26 cellular contexts compared by ENCODE assay signal in genomic region chr10:43710772-43711471, GRCh38.
"Had no signal": no experiment of that assay in that cellular context is flagged by ENCODE, and none has a peak within 500 bp of the region (broad histone marks: within the 10 kb centered on the region; RNA-seq: fewer than 3 reads in every experiment).

No MANE protein-coding gene starts in this region.

- H3K9me3 Mint-ChIP-seq: immature natural killer cell; natural killer cell; stimulated activated naive B cell treated with anti-CD40 and anti-IgM and Interleukin-4, amounts not matched to agents 10 μg/mL and 1 μg/mL and 100 μg/mL, for 72 hours; stimulated activated naive CD8-positive, alpha-beta T cell treated with anti-CD3 and anti-CD28 coated beads, Interleukin-15, Interleukin-2, amounts not matched to agents 100 ng/mL and 50 ng/mL, for 24 hours had no signal

- H3K4me3 Mint-ChIP-seq: immature natural killer cell; naive B cell; natural killer cell; stimulated activated naive B cell treated with anti-CD40 and anti-IgM and Interleukin-4, amounts not matched to agents 10 μg/mL and 1 μg/mL and 100 μg/mL, for 72 hours; stimulated activated naive CD8-positive, alpha-beta T cell treated with anti-CD3 and anti-CD28 coated beads, Interleukin-15, Interleukin-2, amounts not matched to agents 100 ng/mL and 50 ng/mL, for 24 hours had no signal

- DNase-seq: heart left ventricle; hypothalamus; immature natural killer cell; kidney; left colon; left lung; mesenchymal stem cell; naive B cell; natural killer cell; ovary; right cardiac atrium; stimulated activated CD4-positive, alpha-beta T cell treated with anti-CD3 and anti-CD28 coated beads, Interleukin-12 subunit alpha, Interleukin-12 subunit beta, amount 100 ng/mL, for 4 hours; stimulated activated CD4-positive, alpha-beta T cell treated with anti-CD3 and anti-CD28 coated beads, Interleukin-15, amount 100 ng/mL, for 24 hours; stimulated activated CD4-positive, alpha-beta T cell treated with anti-CD3 and anti-CD28 coated beads, Interleukin-2, amount 100 ng/mL, for 24 hours; stimulated activated CD4-positive, alpha-beta T cell treated with anti-CD3 and anti-CD28 coated beads, Interleukin-4, amount 100 ng/mL, for 1 hour; stimulated activated naive B cell treated with anti-CD40 and anti-IgM and Interleukin-4, amounts not matched to agents 10 μg/mL and 1 μg/mL and 100 μg/mL, for 72 hours; tibial artery; trophoblast cell; uterus had no signal

- H3K4me1 ChIP-seq: suprapubic skin, uterus had no signal

- H3K27me3 Mint-ChIP-seq: stimulated activated naive CD8-positive, alpha-beta T cell treated with anti-CD3 and anti-CD28 coated beads, Interleukin-15, Interleukin-2, amounts not matched to agents 100 ng/mL and 50 ng/mL, for 24 hours had no signal

- ATAC-seq: heart left ventricle; left colon; left lung; natural killer cell; right cardiac atrium; sciatic nerve; stimulated activated naive B cell treated with anti-CD40 and anti-IgM and Interleukin-4, amounts not matched to agents 10 μg/mL and 1 μg/mL and 100 μg/mL, for 72 hours had no signal

- H3K27me3 ChIP-seq: heart left ventricle, left lung, ovary, suprapubic skin, tibial artery, uterus had no signal

- H3K4me3 ChIP-seq: heart left ventricle, left lung, lung, ovary, skin epidermis, suprapubic skin, thoracic aorta, tibial artery, uterus had no signal

- H3K27ac Mint-ChIP-seq: naive B cell; natural killer cell; progenitor cell of endocrine pancreas; stimulated activated naive B cell treated with anti-CD40 and anti-IgM and Interleukin-4, amounts not matched to agents 10 μg/mL and 1 μg/mL and 100 μg/mL, for 72 hours; stimulated activated naive CD8-positive, alpha-beta T cell treated with anti-CD3 and anti-CD28 coated beads, Interleukin-15, Interleukin-2, amounts not matched to agents 100 ng/mL and 50 ng/mL, for 24 hours had no signal

- H3K4me1 Mint-ChIP-seq: immature natural killer cell; naive B cell; natural killer cell; stimulated activated naive B cell treated with anti-CD40 and anti-IgM and Interleukin-4, amounts not matched to agents 10 μg/mL and 1 μg/mL and 100 μg/mL, for 72 hours had no signal

- H3K36me3 ChIP-seq: heart left ventricle, left lung, ovary, suprapubic skin, thoracic aorta, tibial artery, uterus had no signal

- H3K27ac ChIP-seq: heart left ventricle, left lung, ovary, skin epidermis, suprapubic skin, thoracic aorta, tibial artery, uterus had no signal

- H3K36me3 Mint-ChIP-seq: naive B cell; natural killer cell; stimulated activated naive B cell treated with anti-CD40 and anti-IgM and Interleukin-4, amounts not matched to agents 10 μg/mL and 1 μg/mL and 100 μg/mL, for 72 hours had no signal

- H3K9me3 ChIP-seq: heart left ventricle, left lung, ovary, suprapubic skin, thoracic aorta, tibial artery, uterus had no signal
